In genomic region chr7:139775829-139776266, GRCh38 we compare ENCODE assay signal across 8 cellular contexts. TPM values are rescaled to one million over a fixed set of nuclear protein-coding genes. Genes with fewer than 3 reads are reported as not detected.
A peak's percentile ranks its signal among the peaks of the same experiment; 100 is the strongest.
DNase-seq lines count a peak whose midpoint lies in the region; ATAC-seq lines count a peak whose summit lies in the region.

No MANE protein-coding gene starts in this region.

- H3K27me3 Mint-ChIP-seq in effector memory CD8-positive, alpha-beta T cell = peaks cover 2 to 13% of the 10 kb centered on the region in 2 donors

- peaks cover 4% of the 10 kb centered on the region for H3K36me3 Mint-ChIP-seq in effector memory CD8-positive, alpha-beta T cell (ENCODE audit: insufficient read depth)

- peak overlapping the region; percentile 95 to 99 for H3K4me3 Mint-ChIP-seq in effector memory CD8-positive, alpha-beta T cell

- peaks cover 35 to 42% of the 10 kb centered on the region in 2 donors for H3K4me1 Mint-ChIP-seq in effector memory CD8-positive, alpha-beta T cell (ENCODE audit: low read depth in 2 of 2)

- peak overlapping the region; percentile 98 for H3K27ac Mint-ChIP-seq in effector memory CD8-positive, alpha-beta T cell

- peak; percentile 42 for ATAC-seq in HG02938 (IDR thresholded peaks at IDR 0.05; ENCODE audit: unreplicated experiment)
- ATAC-seq in effector memory CD8-positive, alpha-beta T cell (replicated peaks) = peak; percentile 38
- ATAC-seq in HG02588 (IDR thresholded peaks at IDR 0.05; ENCODE audit: unreplicated experiment) = no peak

- DNase-seq in EH (ENCODE audit: low read depth) (peak; percentile 77), NCI-H460 (ENCODE audit: extremely low read depth, low read depth) (peak; percentile 71), medulla oblongata (ENCODE audit: extremely low spot score) (peak; percentile 88)
- peak; percentile 56 for DNase-seq in activated CD4-positive, alpha-beta T cell treated with anti-CD3 and anti-CD28 coated beads, Interleukin-2, amount 50 U/mL, for 1 hour
- DNase-seq in effector memory CD8-positive, alpha-beta T cell = peak; percentile 45 to 56 (median 54)
- peak; percentile 22 to 29 for DNase-seq in stimulated activated CD8-positive, alpha-beta memory T cell treated with anti-CD3 and anti-CD28 coated beads, Interleukin-15, amount 100 ng/mL, for 48 hours (ENCODE audit: low read depth in 2 of 2)

- no peaks in the 10 kb centered on the region for H3K9me3 Mint-ChIP-seq in effector memory CD8-positive, alpha-beta T cell

RNA-seq across cellular contexts. Expression of gene HIPK2, which starts 1.9 kb away (rescaled TPM):
- total RNA-seq in NCI-H460 (2014; rRNA removed; shearing (Covaris generic)) = 20.6 and 24.3 TPM in 2 replicates
- 7.7 and 9.1 TPM in 2 replicates for polyA plus RNA-seq in NCI-H460 (2014; cell fraction: nucleus; rRNA removed)

RNA-seq across cellular contexts. Expression of gene TBXAS1, which starts 53.2 kb away (rescaled TPM):
- 3.7 and 4.0 TPM in 2 replicates for total RNA-seq in NCI-H460 (2014; rRNA removed; shearing (Covaris generic))
- 2.6 and 7.3 TPM in 2 replicates for polyA plus RNA-seq in NCI-H460 (2014; cell fraction: nucleus; rRNA removed)

Comparison
In these comparisons a context has a peak if more than half of its experiments do, and no peak if none do; other contexts are left out.
1. DNase-seq: peak in every context shown above with its lines; median percentile 88 in medulla oblongata; 77 in EH; 71 in NCI-H460; 56 in activated CD4-positive, alpha-beta T cell treated with anti-CD3 and anti-CD28 coated beads, Interleukin-2, amount 50 U/mL, for 1 hour; 54 in effector memory CD8-positive, alpha-beta T cell; 26 in stimulated activated CD8-positive, alpha-beta memory T cell treated with anti-CD3 and anti-CD28 coated beads, Interleukin-15, amount 100 ng/mL, for 48 hours.